Comparison of ENCODE assay signal across 8 cellular contexts in genomic region chr22:43080661-43081060, GRCh38. TPM values are rescaled to one million over a fixed set of nuclear protein-coding genes. Genes with fewer than 3 reads are reported as not detected.
A peak's percentile ranks its signal among the peaks of the same experiment; 100 is the strongest.
DNase-seq lines count a peak whose midpoint lies in the region; ATAC-seq, FAIRE-seq and TF ChIP-seq lines count a peak whose summit lies in the region.
"Not testable (repeated sequence)": the region's sequence is repeated elsewhere in the genome, so short reads cannot be mapped to it uniquely, and the experiment has no call there.

No MANE protein-coding gene starts in this region.

- dilution Hi-C loops in keratinocyte (cut with MboI; ENCODE audit: extremely low pct_ligation_motif_present, low sequenced_read_pairs) = not testable (repeated sequence)

- not testable (repeated sequence) for BruUV-seq in PC-9 (replicated peaks; lab: Mats Ljungman, UMichigan)

- H3K4me3 Mint-ChIP-seq in central memory CD8-positive, alpha-beta T cell; stimulated activated effector memory CD8-positive, alpha-beta T cell treated with anti-CD3 and anti-CD28 coated beads, Interleukin-12 subunit alpha, Interleukin-12 subunit beta, amount 100 ng/mL, for 72 hours: not testable (repeated sequence)

- not testable (repeated sequence) for H3K79me2 ChIP-seq in PC-9 (ENCODE audit: low read depth); keratinocyte (ENCODE audit: control insufficient read depth, insufficient read depth, low read length)

- not testable (repeated sequence) for H3K27me3 ChIP-seq in PC-9 (ENCODE audit: insufficient read depth, low read depth); keratinocyte (ENCODE audit: control insufficient read depth, extremely low read depth, insufficient read depth, low read length)

- not testable (repeated sequence) for ATAC-seq in central memory CD8-positive, alpha-beta T cell (replicated peaks; ENCODE audit: extremely low read depth, poor library complexity, severe bottlenecking); stimulated activated effector memory CD8-positive, alpha-beta T cell treated with anti-CD3 and anti-CD28 coated beads, Interleukin-12 subunit alpha, Interleukin-12 subunit beta, amount 100 ng/mL, for 72 hours
- ATAC-seq in mucosa of descending colon = peak; percentile 68

- not testable (repeated sequence) for H3K36me3 ChIP-seq in PC-9 (ENCODE audit: low read depth); keratinocyte (ENCODE audit: control insufficient read depth in 2 of 2, extremely low read depth in 1 of 2, insufficient read depth in 2 of 2, low read length in 2 of 2); mucosa of descending colon (ENCODE audit: low read depth)

- intact Hi-C loops in PC-9 (cut with micrococcal nuclease; ENCODE audit: unreplicated experiment); mucosa of descending colon (cut with DNase I, micrococcal nuclease): not testable (repeated sequence)

- not testable (repeated sequence) for H3K9me2 ChIP-seq in PC-9 (ENCODE audit: insufficient read depth)

- CTCF ChIA-PET in PC-9 (lab: Charles Lee) = interaction anchor here (0.6 kb wide), 1 partner anchor 1339 kb away, joined by 13 read pairs; no protein-coding TSS in a partner anchor

- not testable (repeated sequence) for TF ChIP-seq CTCF in PC-9 (conservative IDR thresholded peaks at IDR 0.05); keratinocyte (optimal IDR thresholded peaks at IDR 0.05 in 1 of 3, IDR thresholded peaks at IDR 0.05 in 1 of 3, conservative IDR thresholded peaks at IDR 0.05 in 1 of 3; ENCODE audit: extremely low read depth in 1 of 3, insufficient read depth in 2 of 3, low read length in 3 of 3); mucosa of descending colon (IDR thresholded peaks at IDR 0.05)

- FAIRE-seq in keratinocyte (lab: Jason Lieb, UNC) = peak; percentile 73

- peak; percentile 68 for DNase-seq in Caki2 (ENCODE audit: low read depth)
- peak; percentile 10 for DNase-seq in HCEC 1CT
- peak; percentile 54 for DNase-seq in LoVo (ENCODE audit: low spot score)
- DNase-seq in PC-9 = peak; percentile 31 to 80
- DNase-seq in central memory CD8-positive, alpha-beta T cell (ENCODE audit: low spot score in 2 of 2); keratinocyte (ENCODE audit: low read depth, low spot score); stimulated activated effector memory CD8-positive, alpha-beta T cell treated with anti-CD3 and anti-CD28 coated beads, Interleukin-12 subunit alpha, Interleukin-12 subunit beta, amount 100 ng/mL, for 72 hours (ENCODE audit: low spot score in 2 of 2): not testable (repeated sequence)
- peak in 1 of 3 donors; percentile 55 for DNase-seq in mucosa of descending colon

- in situ Hi-C loops in Caki2 (cut with HindIII; ENCODE audit: low pct_unique_long_range_greater_than_20kb, low sequenced_read_pairs) = not testable (repeated sequence)

- H3K9me3 ChIP-seq in PC-9 (ENCODE audit: insufficient read depth, low read depth); keratinocyte (ENCODE audit: control insufficient read depth, low read depth, low read length); mucosa of descending colon: not testable (repeated sequence)

- H3K9me1 ChIP-seq in keratinocyte (ENCODE audit: control insufficient read depth, extremely low read depth, insufficient read depth, low read length) = not testable (repeated sequence)

- peaks cover 16% of the 10 kb centered on the region for H3F3A ChIP-seq in PC-9 (ENCODE audit: insufficient read depth, low read depth)

- POLR2A ChIA-PET in PC-9 (lab: Charles Lee; ENCODE audit: unreplicated experiment) = interaction anchor here (0.6 kb wide), 1 partner anchor 20 kb away, joined by 5 read pairs; no protein-coding TSS in a partner anchor

- not testable (repeated sequence) for H3K27me3 Mint-ChIP-seq in central memory CD8-positive, alpha-beta T cell

- H4K20me1 ChIP-seq in PC-9 (ENCODE audit: insufficient read depth); keratinocyte (ENCODE audit: control insufficient read depth, extremely low read depth, insufficient read depth, low read length): not testable (repeated sequence)

- peak overlapping the region; percentile 78 for H3K27ac Mint-ChIP-seq in central memory CD8-positive, alpha-beta T cell (ENCODE audit: low read depth)
- peak overlapping the region; percentile 27 for H3K27ac Mint-ChIP-seq in stimulated activated effector memory CD8-positive, alpha-beta T cell treated with anti-CD3 and anti-CD28 coated beads, Interleukin-12 subunit alpha, Interleukin-12 subunit beta, amount 100 ng/mL, for 72 hours

- not testable (repeated sequence) for H2AFZ ChIP-seq in PC-9; keratinocyte (ENCODE audit: control insufficient read depth, low read length)

- H3K36me3 Mint-ChIP-seq in central memory CD8-positive, alpha-beta T cell (ENCODE audit: insufficient read depth); stimulated activated effector memory CD8-positive, alpha-beta T cell treated with anti-CD3 and anti-CD28 coated beads, Interleukin-12 subunit alpha, Interleukin-12 subunit beta, amount 100 ng/mL, for 72 hours: not testable (repeated sequence)

- not testable (repeated sequence) for H3K9ac ChIP-seq in keratinocyte (ENCODE audit: control insufficient read depth, extremely low read depth, insufficient read depth, low read length)

- not testable (repeated sequence) for H3K9me3 Mint-ChIP-seq in central memory CD8-positive, alpha-beta T cell; stimulated activated effector memory CD8-positive, alpha-beta T cell treated with anti-CD3 and anti-CD28 coated beads, Interleukin-12 subunit alpha, Interleukin-12 subunit beta, amount 100 ng/mL, for 72 hours

- not testable (repeated sequence) for H3K4me1 ChIP-seq in PC-9 (replicated peaks; ENCODE audit: insufficient read depth); keratinocyte (ENCODE audit: control insufficient read depth, extremely low read depth, insufficient read depth, low read length)
- peaks cover 15% of the 10 kb centered on the region for H3K4me1 ChIP-seq in mucosa of descending colon (ENCODE audit: low read depth)

- H3K27ac ChIP-seq in PC-9; keratinocyte (ENCODE audit: control insufficient read depth, insufficient read depth, low read length): not testable (repeated sequence)

- peaks cover 18% of the 10 kb centered on the region for H3K4me1 Mint-ChIP-seq in central memory CD8-positive, alpha-beta T cell
- H3K4me1 Mint-ChIP-seq in stimulated activated effector memory CD8-positive, alpha-beta T cell treated with anti-CD3 and anti-CD28 coated beads, Interleukin-12 subunit alpha, Interleukin-12 subunit beta, amount 100 ng/mL, for 72 hours = peaks cover 16% of the 10 kb centered on the region

- H3K4me3 ChIP-seq in PC-9; keratinocyte (ENCODE audit: control insufficient read depth in 2 of 3, extremely low read depth in 1 of 3, insufficient read depth in 2 of 3, low read depth in 1 of 3, low read length in 3 of 3); mucosa of descending colon: not testable (repeated sequence)

- H3K4me2 ChIP-seq in PC-9 (peak overlapping the region; percentile 55), keratinocyte (ENCODE audit: control insufficient read depth, extremely low read depth, insufficient read depth, low read depth, low read length) (peak overlapping the region; percentile 11)

RNA-seq across cellular contexts. Expression of gene TTLL1, which starts 8.5 kb away (rescaled TPM):
- 7.2 and 13.0 TPM in 2 replicates for total RNA-seq in Caki2 (2014; rRNA removed; shearing (Covaris generic); ENCODE audit: low replicate concordance)
- total RNA-seq in PC-9 (2021) = 7.8 and 11.2 TPM in 2 replicates
- polyA plus RNA-seq in keratinocyte = 3.5 to 6.0 TPM (median 3.9 TPM) in 3 replicates
- 4.1 TPM for polyA plus RNA-seq in keratinocyte (2011; ENCODE audit: low read depth)
- 6.3 and 7.2 TPM in 2 replicates for polyA plus RNA-seq in keratinocyte (2011; cell fraction: cytosol; rRNA removed)
- 5.5 and 5.6 TPM in 2 replicates for polyA plus RNA-seq in keratinocyte (2011; cell fraction: nucleus; rRNA removed)
- polyA plus RNA-seq in keratinocyte (2012; ENCODE audit: low replicate concordance) = 2.8 and 7.4 TPM in 2 replicates
- polyA minus RNA-seq in keratinocyte = 3.8 to 8.6 TPM (median 4.2 TPM) in 3 replicates
- polyA minus RNA-seq in keratinocyte (2011; cell fraction: cytosol; rRNA and poly(A)+ RNA removed) = 2.3 TPM
- 1.7 and 2.2 TPM in 2 replicates for polyA minus RNA-seq in keratinocyte (2011; cell fraction: nucleus; rRNA and poly(A)+ RNA removed)
- 1 to 10 TPM; 2.0 to 5.7 (median 3.4) TPM for total RNA-seq in mucosa of descending colon

RNA-seq across cellular contexts. Expression of gene BIK, which starts 29.9 kb away (rescaled TPM):
- total RNA-seq in Caki2 (2014; rRNA removed; shearing (Covaris generic); ENCODE audit: low replicate concordance) = 14.9 and 27.0 TPM in 2 replicates
- total RNA-seq in PC-9 (2021) (10.6 and 14.5 TPM in 2 replicates), mucosa of descending colon (10 to 100 TPM in 2 of 3 donors, 1 to 10 TPM in 1; 8.4 to 28.3 (median 20.6) TPM)
- 2.9 to 4.6 TPM (median 4.4 TPM) in 3 replicates for polyA plus RNA-seq in keratinocyte
- 4.3 TPM for polyA plus RNA-seq in keratinocyte (2011; ENCODE audit: low read depth)
- polyA plus RNA-seq in keratinocyte (2011; cell fraction: cytosol; rRNA removed) = 4.2 and 6.5 TPM in 2 replicates
- polyA plus RNA-seq in keratinocyte (2011; cell fraction: nucleus; rRNA removed) = 4.7 and 6.8 TPM in 2 replicates
- 6.0 and 7.7 TPM in 2 replicates for polyA plus RNA-seq in keratinocyte (2012; ENCODE audit: low replicate concordance)
- polyA minus RNA-seq in keratinocyte = 1.5 to 2.6 TPM (median 2.0 TPM) in 3 replicates
- 7.3 TPM for polyA minus RNA-seq in keratinocyte (2011; cell fraction: cytosol; rRNA and poly(A)+ RNA removed)
- polyA minus RNA-seq in keratinocyte (2011; cell fraction: nucleus; rRNA and poly(A)+ RNA removed) = 1.2 and 1.8 TPM in 2 replicates
